14 cellular contexts compared by ENCODE assay signal in the genomic region with DNA sequence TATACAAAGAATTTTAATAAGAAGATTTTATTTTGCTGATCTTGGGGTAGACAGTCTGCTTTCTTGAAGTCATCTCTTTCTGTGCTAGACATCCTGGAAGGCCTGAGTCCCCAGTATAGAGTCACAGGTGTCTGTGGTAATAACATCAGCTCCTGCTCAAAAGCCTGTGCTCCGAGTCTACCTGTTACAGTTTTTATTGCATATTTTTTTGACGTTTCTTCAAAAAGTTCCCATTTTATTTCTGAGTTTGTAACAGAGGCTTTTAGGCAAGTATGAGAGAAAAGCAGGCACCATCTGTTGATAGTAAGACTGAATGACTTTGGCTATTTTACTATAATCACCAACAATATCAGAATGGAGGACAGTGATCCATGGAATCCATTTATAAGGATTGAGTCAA. TPM values are rescaled to one million over a fixed set of nuclear protein-coding genes. Genes with fewer than 3 reads are reported as not detected.
A peak's percentile ranks its signal among the peaks of the same experiment; 100 is the strongest.
DNase-seq lines count a peak whose midpoint lies in the region; ATAC-seq and TF ChIP-seq lines count a peak whose summit lies in the region.
"Had no signal": no experiment of that assay in that cellular context is flagged by ENCODE, and none has a peak within 500 bp of the region (broad histone marks: within the 10 kb centered on the region; RNA-seq: fewer than 3 reads in every experiment).

No MANE protein-coding gene starts in this region.

- peaks cover 0 to 3% (median 0%) of the 10 kb centered on the region in 3 donors for H3K27me3 Mint-ChIP-seq in CD14-positive monocyte (ENCODE audit: low read depth in 3 of 3)
- H3K27me3 Mint-ChIP-seq: B cell had no signal

- H3K27ac ChIP-seq in HEK293 (ENCODE audit: extremely low read depth, low read depth, low read length) (no peak overlapping the region), colonic mucosa (peak overlapping the region; percentile 58), left lung (no peak overlapping the region)

- ATAC-seq in GM18505 (IDR thresholded peaks at IDR 0.05; ENCODE audit: unreplicated experiment) (no peak), left lung (no peak)

- H3K27ac Mint-ChIP-seq in CD14-positive monocyte: no peak overlapping the region
- H3K27ac Mint-ChIP-seq: B cell; CD4-positive, alpha-beta memory T cell had no signal

- H3K36me3 Mint-ChIP-seq in CD14-positive monocyte: peaks cover 0 to 2% of the 10 kb centered on the region in 2 donors
- H3K36me3 Mint-ChIP-seq: CD4-positive, alpha-beta memory T cell had no signal

- H3K27me3 ChIP-seq in colonic mucosa: no peaks in the 10 kb centered on the region
- no peaks in the 10 kb centered on the region for H3K27me3 ChIP-seq in left lung

- H3K4me1 ChIP-seq in HEK293 (ENCODE audit: control insufficient read depth, insufficient read depth, low read length) (0 out of 2 replicates have a peak, but pooled peaks cover 7% of the 10 kb centered on the region), colonic mucosa (no peaks in the 10 kb centered on the region), left lung (peaks cover under 1 to 7% of the 10 kb centered on the region in 2 donors)

- H3K9me3 Mint-ChIP-seq in CD14-positive monocyte: peaks cover 0 to 3% (median 0%) of the 10 kb centered on the region in 7 donors

- H3K4me3 Mint-ChIP-seq in CD14-positive monocyte: no peak overlapping the region
- H3K4me3 Mint-ChIP-seq: B cell; CD4-positive, alpha-beta memory T cell had no signal

- H3K9ac ChIP-seq in colonic mucosa (ENCODE audit: low read depth in 2 of 2, low read length in 2 of 2): peak overlapping the region in 1 of 2 donors; percentile 21

- intact Hi-C loops in colonic mucosa (cut with DNase I) (no loop called here), CD14-positive monocyte (cut with micrococcal nuclease) (no loop called here), left lung (cut with DNase I) (no loop called here)

- no peak for TF ChIP-seq CTCF in HEK293 (tag by site-specific recombination; IDR thresholded peaks at IDR 0.05)
- no peak for TF ChIP-seq CTCF in colonic mucosa (IDR thresholded peaks at IDR 0.05)
- no peak for TF ChIP-seq CTCF in CD14-positive monocyte (IDR thresholded peaks at IDR 0.05)
- TF ChIP-seq CTCF in GM13976 (IDR thresholded peaks at IDR 0.05; ENCODE audit: borderline replicate concordance, control extremely low read depth, extremely low read depth, insufficient read depth, missing control alignments): no peak
- TF ChIP-seq CTCF in left lung (IDR thresholded peaks at IDR 0.05): no peak

- in situ Hi-C loops in GM13976 (cut with MboI; ENCODE audit: low sequenced_read_pairs, unreplicated experiment): no loop called here

- CTCF ChIA-PET in HEK293 (lab: Yijun Ruan, JAX): no interaction called here

- DNase-seq in NCI-H82 treated with DMSO at 0.1 percent for 48 hours (lab: John Stamatoyannopoulos, UW; ENCODE audit: unreplicated experiment) (peak; percentile 23), colonic mucosa (no peak), CD14-positive monocyte (ENCODE audit: low spot score) (no peak), GM13976 (ENCODE audit: low spot score) (no peak), left lung (no peak)
- DNase-seq: C1 segment of cervical spinal cord; CD4-positive, alpha-beta memory T cell; DMS153; DMS79 treated with DMSO at 0.1 percent for 48 hours; EL; HCEC 1CT had no signal

- no peak for TF ChIP-seq POLR2A in GM18505 (IDR thresholded peaks at IDR 0.05; ENCODE audit: borderline replicate concordance, extremely low read depth, insufficient read depth, insufficient read length)

- POLR2A ChIA-PET in HEK293 (lab: Yijun Ruan, JAX): no interaction called here

- peaks cover 23% of the 10 kb centered on the region for H3K4me1 Mint-ChIP-seq in CD14-positive monocyte

- no peaks in the 10 kb centered on the region for H3K36me3 ChIP-seq in HEK293 (ENCODE audit: control insufficient read depth in 2 of 2, insufficient read depth in 1 of 2, low read length in 2 of 2)
- no peaks in the 10 kb centered on the region for H3K36me3 ChIP-seq in colonic mucosa
- H3K36me3 ChIP-seq in left lung: no peaks in the 10 kb centered on the region

- no peak overlapping the region for H3K4me3 ChIP-seq in HEK293 (ENCODE audit: low read depth, low read length)
- H3K4me3 ChIP-seq in colonic mucosa: no peak overlapping the region
- no peak overlapping the region for H3K4me3 ChIP-seq in left lung

- H3K9me3 ChIP-seq in HEK293 (ENCODE audit: control insufficient read depth, insufficient read depth, low read depth, low read length): no peaks in the 10 kb centered on the region
- H3K9me3 ChIP-seq in colonic mucosa: no peaks in the 10 kb centered on the region
- no peaks in the 10 kb centered on the region for H3K9me3 ChIP-seq in left lung

TF ChIP-seq in HEK293, 187 proteins besides CTCF, POLR2A, EP300 and RAD21:
- no peak for TF ChIP-seq ZFHX2 (tag by site-specific recombination; conservative IDR thresholded peaks at IDR 0.05)
- TF ChIP-seq BCL6B (tag by site-specific recombination; IDR thresholded peaks at IDR 0.05): no peak
- TF ChIP-seq ZNF548 (tag by site-specific recombination; IDR thresholded peaks at IDR 0.05): no peak
- TF ChIP-seq SCRT1 (tag by site-specific recombination; IDR thresholded peaks at IDR 0.05; ENCODE audit: borderline replicate concordance): peak; percentile 85
- TF ChIP-seq SCRT2 (tag by site-specific recombination; IDR thresholded peaks at IDR 0.05): peak; percentile 95

RNA-seq across cellular contexts. Expression of gene WDR26, which starts 58.0 kb away (rescaled TPM):
- total RNA-seq in colonic mucosa (10 to 100 TPM; 53.5 to 78.4 TPM), left lung (10 to 100 TPM; 84.5 to 86.6 TPM)
- 1 to 10 TPM; 2.7 to 4.0 TPM for polyA plus RNA-seq in CD14-positive monocyte
